Comparison of ENCODE assay signal across 12 cellular contexts in genomic region chr1:30864681-30865080, GRCh38. TPM values are rescaled to one million over a fixed set of nuclear protein-coding genes. Genes with fewer than 3 reads are reported as not detected.
DNase-seq lines count a peak whose midpoint lies in the region; ATAC-seq and TF ChIP-seq lines count a peak whose summit lies in the region.
"Had no signal": no experiment of that assay in that cellular context is flagged by ENCODE, and none has a peak within 500 bp of the region (broad histone marks: within the 10 kb centered on the region; RNA-seq: fewer than 3 reads in every experiment).

No MANE protein-coding gene starts in this region.

- H3K4me3 ChIP-seq in RWPE2 (ENCODE audit: severe bottlenecking) (no peak overlapping the region), fibroblast of pulmonary artery (replicated peaks; ENCODE audit: low read depth, low read length) (no peak overlapping the region), neuronal stem cell (ENCODE audit: low read length in 2 of 2) (no peak overlapping the region)
- H3K4me3 ChIP-seq: HAP-1 had no signal

- H2BK5ac ChIP-seq in neuronal stem cell (ENCODE audit: low read length), result no peak overlapping the region

- H3K14ac ChIP-seq in neuronal stem cell (ENCODE audit: low read length), result no peak overlapping the region

- no peak overlapping the region for H3K18ac ChIP-seq in neuronal stem cell (ENCODE audit: low read length)

- H3K9ac ChIP-seq in neuronal stem cell (ENCODE audit: low read depth, low read length, poor library complexity), result no peak overlapping the region

- no peak overlapping the region for H2BK12ac ChIP-seq in neuronal stem cell (ENCODE audit: low read length)

- WGBS in neuronal stem cell (ENCODE audit: extremely low coverage in 2 of 2, insufficient read length in 2 of 2, insufficient replicate concordance in 1 of 2), 2 donors, result no CpG with 5 or more reads among the region's 7 CpGs

- no peaks in the 10 kb centered on the region for H3K79me1 ChIP-seq in neuronal stem cell (ENCODE audit: low read depth, low read length)

- no peak overlapping the region for H2AFZ ChIP-seq in neuronal stem cell (ENCODE audit: low read length)

- H3K23ac ChIP-seq in neuronal stem cell (ENCODE audit: low read depth, low read length, poor library complexity), result no peak overlapping the region

- H3K27ac Mint-ChIP-seq in progenitor cell of endocrine pancreas (no peak overlapping the region), mesothelial cell of epicardium (no peak overlapping the region)
- H3K27ac Mint-ChIP-seq: CD14-positive monocyte had no signal

- DNase-seq in AG20443 (ENCODE audit: low spot score) (peak; percentile 24), RWPE2 (ENCODE audit: low spot score) (no peak), fibroblast of pulmonary artery (ENCODE audit: low read depth) (peak; percentile 52), neuronal stem cell (ENCODE audit: low spot score) (no peak), NCI-H2107 (lab: John Stamatoyannopoulos, UW) (no peak), progenitor cell of endocrine pancreas (ENCODE audit: low spot score, unreplicated experiment) (no peak), mesothelial cell of epicardium (ENCODE audit: low spot score in 2 of 2, unreplicated experiment in 2 of 2) (no peak)
- DNase-seq: DMS53, GF-D8 had no signal

- H2BK15ac ChIP-seq in neuronal stem cell (ENCODE audit: low read length), result no peak overlapping the region

- H3K36me3 ChIP-seq in RWPE2 (ENCODE audit: low read depth) (no peaks in the 10 kb centered on the region), neuronal stem cell (replicated peaks in 1 of 2; ENCODE audit: control insufficient read depth in 2 of 2, insufficient read depth in 2 of 2, low read length in 2 of 2) (peaks cover 0 to 2% of the 10 kb centered on the region in 2 donors)
- H3K36me3 ChIP-seq: HAP-1 had no signal

- H3K9me3 Mint-ChIP-seq in progenitor cell of endocrine pancreas (ENCODE audit: low read depth) (no peaks in the 10 kb centered on the region), mesothelial cell of epicardium (no peaks in the 10 kb centered on the region)

- H3K36me3 Mint-ChIP-seq in progenitor cell of endocrine pancreas (ENCODE audit: insufficient read depth) (no peaks in the 10 kb centered on the region), mesothelial cell of epicardium (no peaks in the 10 kb centered on the region)
- H3K36me3 Mint-ChIP-seq: CD14-positive monocyte had no signal

- no peaks in the 10 kb centered on the region for H3K4me1 Mint-ChIP-seq in progenitor cell of endocrine pancreas (ENCODE audit: low read depth)
- H3K4me1 Mint-ChIP-seq in mesothelial cell of epicardium, result peaks cover 4% of the 10 kb centered on the region

- no peak overlapping the region for H2BK120ac ChIP-seq in neuronal stem cell (ENCODE audit: low read depth, low read length)

- H4K8ac ChIP-seq in neuronal stem cell (ENCODE audit: low read depth, low read length), result peak overlapping the region; percentile 72

- H3K4ac ChIP-seq in neuronal stem cell (ENCODE audit: low read length), result no peak overlapping the region

- no peaks in the 10 kb centered on the region for H3K27me3 ChIP-seq in RWPE2 (ENCODE audit: insufficient read depth, poor library complexity, severe bottlenecking)
- H3K27me3 ChIP-seq in neuronal stem cell (ENCODE audit: control insufficient read depth in 3 of 3, insufficient read depth in 3 of 3, low read depth in 1 of 3, low read length in 3 of 3), result no peaks in the 10 kb centered on the region

- H3K9me3 ChIP-seq in RWPE2 (ENCODE audit: severe bottlenecking) (no peaks in the 10 kb centered on the region), neuronal stem cell (replicated peaks in 1 of 2; ENCODE audit: control insufficient read depth in 2 of 2, insufficient read depth in 1 of 2, low read depth in 1 of 2, low read length in 2 of 2) (no peaks in the 10 kb centered on the region)
- H3K9me3 ChIP-seq: HAP-1 had no signal

- no peak overlapping the region for H3K4me2 ChIP-seq in neuronal stem cell (ENCODE audit: insufficient read depth, low read length, poor library complexity, severe bottlenecking)

- H3K4me3 Mint-ChIP-seq in progenitor cell of endocrine pancreas (ENCODE audit: low read depth) (no peak overlapping the region), mesothelial cell of epicardium (no peak overlapping the region)

- H4K91ac ChIP-seq in neuronal stem cell (ENCODE audit: low read depth, low read length, poor library complexity), result no peak overlapping the region

- H3K27ac ChIP-seq in RWPE2 (ENCODE audit: poor library complexity, severe bottlenecking) (no peak overlapping the region), neuronal stem cell (replicated peaks; ENCODE audit: low read length) (no peak overlapping the region)

- no peak for TF ChIP-seq CTCF in RWPE2 (IDR thresholded peaks at IDR 0.05; ENCODE audit: poor library complexity, severe bottlenecking)
- TF ChIP-seq CTCF in fibroblast of pulmonary artery (IDR thresholded peaks at IDR 0.05; ENCODE audit: low read length, missing control alignments), result no peak
- no peak for TF ChIP-seq CTCF in progenitor cell of endocrine pancreas (IDR thresholded peaks at IDR 0.05; ENCODE audit: unreplicated experiment)
- no peak for TF ChIP-seq CTCF in mesothelial cell of epicardium (IDR thresholded peaks at IDR 0.05; ENCODE audit: unreplicated experiment)

- ATAC-seq in RWPE2 (ENCODE audit: low read depth), result 0 out of 3 replicates have a peak, but pooled peaks have one; percentile 35
- ATAC-seq: HepG2 had no signal

- H3K27me3 Mint-ChIP-seq in progenitor cell of endocrine pancreas (no peaks in the 10 kb centered on the region), mesothelial cell of epicardium (ENCODE audit: low read depth) (no peaks in the 10 kb centered on the region)

- H2AK5ac ChIP-seq in neuronal stem cell (ENCODE audit: low read depth, low read length), result no peak overlapping the region

- H3K4me1 ChIP-seq in RWPE2 (ENCODE audit: insufficient read depth, poor library complexity, severe bottlenecking), result no peaks in the 10 kb centered on the region
- H3K4me1 ChIP-seq in neuronal stem cell (ENCODE audit: control insufficient read depth in 2 of 2, insufficient read depth in 1 of 2, low read depth in 1 of 2, low read length in 2 of 2), result peaks cover 9% of the 10 kb centered on the region in 2 donors
- H3K4me1 ChIP-seq: HAP-1 had no signal

RNA-seq across cellular contexts. Expression of gene SDC3, which starts 43.9 kb away (rescaled TPM):
- 63.6 TPM for polyA plus RNA-seq in neuronal stem cell (2013, experiment 1 of 2)
- polyA plus RNA-seq in neuronal stem cell (2013, experiment 2 of 2), result 63.6 TPM
- total RNA-seq in progenitor cell of endocrine pancreas (33.7 and 38.3 TPM in 2 replicates), mesothelial cell of epicardium (43.2 to 46.7 TPM (median 43.3 TPM) in 3 replicates)

Comparison
In these comparisons a context has a peak if more than half of its experiments do, and no peak if none do; other contexts are left out.
1. DNase-seq: peak in AG20443 (single experiment) and fibroblast of pulmonary artery (single experiment); none in RWPE2 (single experiment), neuronal stem cell (single experiment), NCI-H2107 (single experiment), progenitor cell of endocrine pancreas (single experiment) and mesothelial cell of epicardium (0 of 2).